7 cellular contexts compared by ENCODE assay signal in the genomic region with DNA sequence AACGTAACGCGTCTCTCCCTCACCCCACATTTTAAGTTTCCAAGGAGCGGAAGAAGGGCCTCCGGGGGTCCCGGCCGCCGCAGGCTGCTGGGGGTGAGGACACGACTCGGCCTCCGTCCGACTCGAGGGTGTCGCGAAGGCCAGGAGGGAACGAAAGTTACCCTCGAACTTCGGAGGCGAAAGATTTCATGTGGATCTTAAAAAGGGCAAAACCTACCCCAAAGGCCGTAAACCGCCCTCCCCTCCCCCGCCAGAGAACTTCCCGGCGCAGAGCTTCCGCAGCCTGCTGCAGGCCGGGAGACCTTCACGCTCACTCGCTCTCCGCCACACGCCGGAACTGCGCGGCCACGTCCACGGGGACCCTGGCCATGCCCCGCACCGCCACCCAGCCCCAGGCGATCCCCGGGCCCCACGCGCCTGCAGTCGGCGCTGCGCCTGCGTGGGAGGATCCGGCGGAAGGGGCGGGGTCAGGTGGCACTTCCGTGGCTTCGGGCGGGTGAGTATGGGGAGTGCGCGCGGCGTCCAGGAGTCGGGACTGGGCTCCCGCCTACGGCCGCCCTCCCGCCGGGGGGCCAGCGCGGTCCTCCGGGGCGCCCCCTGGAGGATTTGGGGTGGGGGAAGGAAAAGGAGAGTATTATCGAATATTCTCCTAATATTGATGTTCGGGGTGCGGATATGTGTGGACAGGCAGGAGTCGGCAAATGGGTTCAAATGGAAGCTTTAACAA.
A peak's percentile ranks its signal among the peaks of the same experiment; 100 is the strongest.
DNase-seq lines count a peak whose midpoint lies in the region; ATAC-seq and TF ChIP-seq lines count a peak whose summit lies in the region.

A gene (plus strand): TSS at position 474 of the 727 bp plus-strand sequence. CDS start 19,755 bp downstream, outside the sequence.

- TF ChIP-seq CTCF in astrocyte of the cerebellum (IDR thresholded peaks at IDR 0.05; ENCODE audit: low read depth, low read length, missing control alignments) (peak; percentile 71), retinal pigment epithelial cell (conservative IDR thresholded peaks at IDR 0.05; ENCODE audit: low read depth, low read length) (peak; percentile 57)

- H3K4me3 ChIP-seq in astrocyte of the cerebellum (ENCODE audit: low read depth, low read length) (peak within 1 kb of the TSS; percentile 82), retinal pigment epithelial cell (ENCODE audit: low read length) (peak within 1 kb of the TSS; percentile 86)

- in situ Hi-C loops in astrocyte of the cerebellum (cut with HindIII; ENCODE audit: low sequenced_read_pairs) = no loop called here

- DNase-seq in NCI-H1930 (lab: John Stamatoyannopoulos, UW) = peak; percentile 88 to 90
- DNase-seq in T-helper 22 cell (ENCODE audit: low read depth) = peak; percentile 89
- peak; percentile 70 for DNase-seq in astrocyte of the cerebellum (ENCODE audit: low read depth)
- DNase-seq in hippocampal formation (lab: John Stamatoyannopoulos, UW) = peak; percentile 88 to 92
- peak; percentile 68 for DNase-seq in retinal pigment epithelial cell (ENCODE audit: low read depth)

- ATAC-seq in GM18499 (IDR thresholded peaks at IDR 0.05; ENCODE audit: insufficient read depth, unreplicated experiment) (peak; percentile 74), HG02885 (IDR thresholded peaks at IDR 0.05; ENCODE audit: poor library complexity, unreplicated experiment) (peak; percentile 91)

Comparison
In these comparisons a context has a peak if more than half of its experiments do, and no peak if none do; other contexts are left out.
1. Peak in every context shown above with its lines: DNase-seq, ATAC-seq and H3K4me3 ChIP-seq.